8 cellular contexts compared by ENCODE assay signal in genomic region chr10:93481213-93481930, GRCh38. TPM values are rescaled to one million over a fixed set of nuclear protein-coding genes. Genes with fewer than 3 reads are reported as not detected.
DNase-seq lines count a peak whose midpoint lies in the region; ATAC-seq and TF ChIP-seq lines count a peak whose summit lies in the region.

No MANE protein-coding gene starts in this region.

- peaks cover 13% of the 10 kb centered on the region for H3K27me3 Mint-ChIP-seq in H9 (ENCODE audit: low read depth)
- H3K27me3 Mint-ChIP-seq in activated T-helper 17 cell treated with anti-CD3 and anti-CD28 coated beads, Interleukin-2, amount 50 U/mL, for 72 hours, result peaks cover 4% of the 10 kb centered on the region

- peaks cover 6% of the 10 kb centered on the region for H3K23me2 ChIP-seq in H9 (ENCODE audit: insufficient read length, low read depth, low read length, poor library complexity, severe bottlenecking)

- H3K79me1 ChIP-seq in H9 (ENCODE audit: insufficient read depth, low read depth, low read length, poor library complexity, severe bottlenecking), result no peaks in the 10 kb centered on the region

- H3K4ac ChIP-seq in H9 (ENCODE audit: low read depth, low read length), result no peak overlapping the region

- H3K27ac Mint-ChIP-seq in H9, result no peak overlapping the region
- peak overlapping the region; percentile 98 for H3K27ac Mint-ChIP-seq in activated T-helper 17 cell treated with anti-CD3 and anti-CD28 coated beads, Interleukin-2, amount 50 U/mL, for 72 hours

- WGBS in H9 (ENCODE audit: extremely low coverage, insufficient read length, low lambda C conversion rate), result no CpG with 5 or more reads among the region's 6 CpGs
- 49 to 61% methylated on average over 6 of the region's 6 CpGs for WGBS in sigmoid colon, 2 donors

- H3K79me2 ChIP-seq in H9 (ENCODE audit: insufficient read depth, low read length), result no peaks in the 10 kb centered on the region

- no peaks in the 10 kb centered on the region for H3K36me3 ChIP-seq in left ventricle myocardium inferior
- no peaks in the 10 kb centered on the region for H3K36me3 ChIP-seq in sigmoid colon

- H2AFZ ChIP-seq in H9 (ENCODE audit: low read length), result no peak overlapping the region

- no peak overlapping the region for H3K14ac ChIP-seq in H9 (ENCODE audit: insufficient read depth, low read length)

- H3K4me3 ChIP-seq in left ventricle myocardium inferior (peak overlapping the region; percentile 79), sigmoid colon (peak overlapping the region; percentile 54 to 65 (median 58))

- H2BK120ac ChIP-seq in H9 (ENCODE audit: low read depth, low read length, poor library complexity, severe bottlenecking), result no peak overlapping the region

- no peak overlapping the region for H4K5ac ChIP-seq in H9 (ENCODE audit: insufficient read length, low read depth, low read length)

- TF ChIP-seq POLR2A in sigmoid colon (IDR thresholded peaks at IDR 0.05), result no peak

- H3K4me3 Mint-ChIP-seq in H9, result peak overlapping the region; percentile 77 to 87; a peak in 4 of 5 replicates
- peak overlapping the region; percentile 94 for H3K4me3 Mint-ChIP-seq in activated T-helper 17 cell treated with anti-CD3 and anti-CD28 coated beads, Interleukin-2, amount 50 U/mL, for 72 hours

- no peak overlapping the region for H4K8ac ChIP-seq in H9 (replicated peaks; ENCODE audit: insufficient read length, low read depth, low read length)

- no peak for ATAC-seq in activated T-helper 17 cell treated with anti-CD3 and anti-CD28 coated beads, Interleukin-2, amount 50 U/mL, for 72 hours (replicated peaks)
- no peak for ATAC-seq in HG02973 (IDR thresholded peaks at IDR 0.05; ENCODE audit: unreplicated experiment)

- in situ Hi-C loops in KBM-7 (cut with MboI; ENCODE audit: low pct_unique_long_range_greater_than_20kb, low sequenced_read_pairs), result no loop called here

- H3K36me3 Mint-ChIP-seq in H9 (ENCODE audit: insufficient read depth in 1 of 3, low read depth in 3 of 3), result no peaks in the 10 kb centered on the region
- peaks cover 27% of the 10 kb centered on the region for H3K36me3 Mint-ChIP-seq in activated T-helper 17 cell treated with anti-CD3 and anti-CD28 coated beads, Interleukin-2, amount 50 U/mL, for 72 hours (ENCODE audit: low read depth)

- no peak for TF ChIP-seq EP300 in sigmoid colon (IDR thresholded peaks at IDR 0.05)

- H2BK5ac ChIP-seq in H9 (ENCODE audit: insufficient read length, low read length), result no peak overlapping the region

- no peak overlapping the region for H4K91ac ChIP-seq in H9 (ENCODE audit: insufficient read length, low read depth, low read length)

- no peak overlapping the region for H2BK12ac ChIP-seq in H9 (ENCODE audit: insufficient read length, low read depth, low read length)

- no peaks in the 10 kb centered on the region for H3K9me3 Mint-ChIP-seq in H9
- no peaks in the 10 kb centered on the region for H3K9me3 Mint-ChIP-seq in activated T-helper 17 cell treated with anti-CD3 and anti-CD28 coated beads, Interleukin-2, amount 50 U/mL, for 72 hours

- no peak for TF ChIP-seq CTCF in H9 (conservative IDR thresholded peaks at IDR 0.05)
- no peak for TF ChIP-seq CTCF in left ventricle myocardium inferior (IDR thresholded peaks at IDR 0.05; ENCODE audit: borderline replicate concordance)
- TF ChIP-seq CTCF in sigmoid colon (IDR thresholded peaks at IDR 0.05), result no peak

- H3K9me3 ChIP-seq in H9 (ENCODE audit: control insufficient read depth, low read depth, low read length) (no peaks in the 10 kb centered on the region), left ventricle myocardium inferior (replicated peaks) (no peaks in the 10 kb centered on the region), sigmoid colon (no peaks in the 10 kb centered on the region)

- no peak overlapping the region for H3K9ac ChIP-seq in H9 (ENCODE audit: extremely low read depth, insufficient read length, low read length)

- intact Hi-C loops in left ventricle myocardium inferior (cut with micrococcal nuclease), result no loop called here
- intact Hi-C loops in sigmoid colon (cut with DNase I), result loop anchor here (2.0 kb wide), 1 partner anchor 45 kb away; no protein-coding TSS in a partner anchor

- no peak for DNase-seq in H9
- DNase-seq in left ventricle myocardium inferior, result no peak
- peak; percentile 63 for DNase-seq in sigmoid colon
- DNase-seq in NCI-H128 (lab: John Stamatoyannopoulos, UW; ENCODE audit: unreplicated experiment), result no peak
- no peak for DNase-seq in KBM-7
- no peak for DNase-seq in NCI-H187 (lab: John Stamatoyannopoulos, UW)

- H4K20me1 ChIP-seq in H9 (ENCODE audit: control insufficient read depth, insufficient read depth, insufficient read length), result no peaks in the 10 kb centered on the region

- no peak overlapping the region for H3K56ac ChIP-seq in H9 (ENCODE audit: insufficient read length, low read depth, low read length)

- H2BK20ac ChIP-seq in H9 (ENCODE audit: low read depth, low read length, poor library complexity, severe bottlenecking), result no peak overlapping the region

- no peak overlapping the region for H3K18ac ChIP-seq in H9 (ENCODE audit: insufficient read length, low read depth, low read length)

- no peak overlapping the region for H3T11ph ChIP-seq in H9 (ENCODE audit: low read length)

- H3K27me3 ChIP-seq in H9 (ENCODE audit: insufficient read depth, low read length) (no peaks in the 10 kb centered on the region), left ventricle myocardium inferior (ENCODE audit: low read depth) (no peaks in the 10 kb centered on the region), sigmoid colon (no peaks in the 10 kb centered on the region)

- H3K23ac ChIP-seq in H9 (ENCODE audit: insufficient read length, low read depth, low read length), result no peak overlapping the region

- peaks cover 14 to 20% of the 10 kb centered on the region in 2 experiments for H3K4me1 Mint-ChIP-seq in H9
- peaks cover 23% of the 10 kb centered on the region for H3K4me1 Mint-ChIP-seq in activated T-helper 17 cell treated with anti-CD3 and anti-CD28 coated beads, Interleukin-2, amount 50 U/mL, for 72 hours

- no peak overlapping the region for H2AK5ac ChIP-seq in H9 (ENCODE audit: insufficient read length, low read length)

- H2BK15ac ChIP-seq in H9 (ENCODE audit: low read depth, low read length), result no peak overlapping the region

- peak overlapping the region; percentile 95 for H3K4me2 ChIP-seq in H9 (ENCODE audit: insufficient read depth, insufficient read length, low read length)

- H3K4me1 ChIP-seq in H9 (ENCODE audit: insufficient read depth, low read length) (no peaks in the 10 kb centered on the region), left ventricle myocardium inferior (peaks cover 36% of the 10 kb centered on the region), sigmoid colon (peaks cover 0 to 38% (median 35%) of the 10 kb centered on the region in 4 donors)

- H3K27ac ChIP-seq in H9 (ENCODE audit: insufficient read length, low read depth, low read length) (no peak overlapping the region), left ventricle myocardium inferior (replicated peaks) (peak overlapping the region; percentile 79), sigmoid colon (peak overlapping the region; percentile 84 to 95 (median 91))

RNA-seq across cellular contexts. Expression of gene MYOF, which starts 0.8 kb away (rescaled TPM):
- total RNA-seq in H9 (2021) (2.7 and 2.8 TPM in 2 replicates), left ventricle myocardium inferior (43.6 TPM), sigmoid colon (10 to 100 TPM; 33.6 to 83.4 (median 70.2) TPM)
- total RNA-seq in activated T-helper 17 cell treated with anti-CD3 and anti-CD28 coated beads, Interleukin-2, amount 50 U/mL, for 72 hours, result 10 to 100 TPM; 30.6 to 50.2 TPM
- 10 to 100 TPM; 12.6 to 36.3 (median 18.5) TPM for polyA plus RNA-seq in sigmoid colon

RNA-seq across cellular contexts. Expression of gene CEP55, which starts 15.0 kb away (rescaled TPM):
- total RNA-seq in H9 (2021), result 16.1 and 17.8 TPM in 2 replicates
- 10 to 100 TPM; 47.8 to 73.8 TPM for total RNA-seq in activated T-helper 17 cell treated with anti-CD3 and anti-CD28 coated beads, Interleukin-2, amount 50 U/mL, for 72 hours
- 0.66 TPM for total RNA-seq in left ventricle myocardium inferior
- 1 to 10 TPM in 2 of 4 donors, not detected in 2; 1.4 to 1.5 TPM for total RNA-seq in sigmoid colon
- polyA plus RNA-seq in sigmoid colon, result 10 to 100 TPM in 1 of 3 donors, 1 to 10 TPM in 2; 1.8 to 18.2 (median 6.2) TPM
